Comparison of ENCODE assay signal across 16 cellular contexts in genomic region chr19:11949201-11949600, GRCh38. TPM values are rescaled to one million over a fixed set of nuclear protein-coding genes. Genes with fewer than 3 reads are reported as not detected.
A peak's percentile ranks its signal among the peaks of the same experiment; 100 is the strongest.
DNase-seq lines count a peak whose midpoint lies in the region; ATAC-seq lines count a peak whose summit lies in the region.
"Had no signal": no experiment of that assay in that cellular context is flagged by ENCODE, and none has a peak within 500 bp of the region (broad histone marks: within the 10 kb centered on the region; RNA-seq: fewer than 3 reads in every experiment).

No MANE protein-coding gene starts in this region.

- no peaks in the 10 kb centered on the region for H3K79me1 ChIP-seq in mesendoderm (ENCODE audit: low read length)

- H3K56ac ChIP-seq in mesendoderm (ENCODE audit: low read length), result no peak overlapping the region

- no peak overlapping the region for H3K23ac ChIP-seq in mesendoderm (ENCODE audit: low read length)

- no peak overlapping the region for H3K4me2 ChIP-seq in mesendoderm (ENCODE audit: low read length)

- H3K4me3 ChIP-seq in HUES48 (ENCODE audit: low read depth, low read length), result peak overlapping the region; percentile 45; the same call in 1 of the 2 replicates
- H3K4me3 ChIP-seq in mesendoderm (ENCODE audit: low read length), result peak overlapping the region; percentile 32
- H3K4me3 ChIP-seq: ovary had no signal

- no peak overlapping the region for H3K9ac ChIP-seq in HUES48 (ENCODE audit: low read depth, low read length)
- H3K9ac ChIP-seq in mesendoderm (ENCODE audit: low read length), result no peak overlapping the region

- no peak overlapping the region for H3K18ac ChIP-seq in mesendoderm (ENCODE audit: low read length)

- H3K27me3 ChIP-seq in HUES48 (ENCODE audit: control insufficient read depth, insufficient read depth, low read length), result no peaks in the 10 kb centered on the region
- H3K27me3 ChIP-seq in mesendoderm (ENCODE audit: insufficient read depth, low read length, poor library complexity), result no peaks in the 10 kb centered on the region
- H3K27me3 ChIP-seq: ovary had no signal

- ATAC-seq in HG02759 (IDR thresholded peaks at IDR 0.05; ENCODE audit: unreplicated experiment), result no peak
- no peak for ATAC-seq in HG03097 (IDR thresholded peaks at IDR 0.05; ENCODE audit: low FRiP score, unreplicated experiment)
- ATAC-seq: esophagus mucosa; stimulated activated naive CD8-positive, alpha-beta T cell treated with anti-CD3 and anti-CD28 coated beads, Interleukin-15, Interleukin-2, amounts not matched to agents 100 U/mL and 50 U/mL, for 24 hours had no signal

- H2BK5ac ChIP-seq in mesendoderm (ENCODE audit: low read length), result no peak overlapping the region

- no peak overlapping the region for H4K5ac ChIP-seq in mesendoderm (ENCODE audit: low read length)

- DNase-seq in EH (ENCODE audit: low read depth) (peak; percentile 7), amniotic epithelial cell (ENCODE audit: low read depth) (peak; percentile 41), mesendoderm (peak; percentile 48)
- no peak for DNase-seq in activated CD4-positive, CD25-positive, alpha-beta regulatory T cell treated with anti-CD3 and anti-CD28 coated beads, Interleukin-2, amount 50 U/mL, for 72 hours
- DNase-seq: activated CD4-positive, alpha-beta T cell treated with anti-CD3 and anti-CD28 coated beads for 1 hour; activated T-cell treated with anti-CD3 and anti-CD28 coated beads, Interleukin-2, amount 50 U/mL, for 1 hour; anterior cingulate cortex; CD4-positive, CD25-positive, alpha-beta regulatory T cell; cortex of kidney; NCI-H2081; ovary; stimulated activated naive CD8-positive, alpha-beta T cell treated with anti-CD3 and anti-CD28 coated beads, Interleukin-15, Interleukin-2, amounts not matched to agents 100 U/mL and 50 U/mL, for 24 hours had no signal

- whole genome bisulfite sequencing in mesendoderm (ENCODE audit: extremely low coverage, insufficient coverage, low lambda C conversion rate), result no CpG with 5 or more reads among the region's 4 CpGs

- H3K4me1 ChIP-seq in HUES48 (ENCODE audit: control insufficient read depth, insufficient read depth, low read length), result no peaks in the 10 kb centered on the region
- no peaks in the 10 kb centered on the region for H3K4me1 ChIP-seq in mesendoderm (ENCODE audit: control insufficient read depth, low read depth, low read length)

- H2BK15ac ChIP-seq in mesendoderm (replicated peaks; ENCODE audit: low read depth), result no peak overlapping the region

- no peak overlapping the region for H4K8ac ChIP-seq in mesendoderm (ENCODE audit: low read depth, low read length)

- H2BK120ac ChIP-seq in mesendoderm (ENCODE audit: low read depth, low read length), result no peak overlapping the region

- H2AK5ac ChIP-seq in mesendoderm (ENCODE audit: low read length), result no peak overlapping the region

- H3K36me3 ChIP-seq in HUES48 (ENCODE audit: control insufficient read depth, insufficient read depth, low read length) (peaks cover 51% of the 10 kb centered on the region), mesendoderm (ENCODE audit: control insufficient read depth, insufficient read depth, low read length) (peaks cover 17% of the 10 kb centered on the region)
- H3K36me3 ChIP-seq: ovary had no signal

- H3K9me3 ChIP-seq in HUES48 (ENCODE audit: control insufficient read depth, insufficient read depth, low read length), result peaks cover 98% of the 10 kb centered on the region

- no peak overlapping the region for H3K27ac ChIP-seq in HUES48 (ENCODE audit: low read depth, low read length)
- no peak overlapping the region for H3K27ac ChIP-seq in mesendoderm (ENCODE audit: low read depth, low read length)
- H3K27ac ChIP-seq: ovary had no signal

- H3K4ac ChIP-seq in mesendoderm (ENCODE audit: low read depth, low read length), result no peak overlapping the region

- H3K79me2 ChIP-seq in mesendoderm (ENCODE audit: control insufficient read depth, insufficient read depth, low read length), result no peaks in the 10 kb centered on the region

RNA-seq across cellular contexts. Expression of gene ZNF763, which starts 15.6 kb away (rescaled TPM):
- 0.52 TPM for polyA plus RNA-seq in mesendoderm (2013, experiment 1 of 2)
- polyA plus RNA-seq in mesendoderm (2013, experiment 2 of 2), result 0.59 TPM

RNA-seq across cellular contexts. Expression of gene ZNF700, which starts 24.3 kb away (rescaled TPM):
- polyA plus RNA-seq in mesendoderm (2013, experiment 1 of 2), result 3.5 TPM
- polyA plus RNA-seq in mesendoderm (2013, experiment 2 of 2), result 3.5 TPM
